Comparison of ENCODE assay signal across 11 cellular contexts in genomic region chr9:133839822-133840329, GRCh38.
DNase-seq lines count a peak whose midpoint lies in the region; ATAC-seq and TF ChIP-seq lines count a peak whose summit lies in the region.
"Had no signal": no experiment of that assay in that cellular context is flagged by ENCODE, and none has a peak within 500 bp of the region (broad histone marks: within the 10 kb centered on the region; RNA-seq: fewer than 3 reads in every experiment).

No MANE protein-coding gene starts in this region.

- no peak for TF ChIP-seq EP300 in esophagus muscularis mucosa (IDR thresholded peaks at IDR 0.05)

- peak overlapping the region; percentile 57 for H3K4me2 ChIP-seq in osteoblast (ENCODE audit: insufficient read depth, low read length)

- H3K4me3 ChIP-seq in heart right ventricle (no peak overlapping the region), osteoblast (ENCODE audit: insufficient read depth, low read length) (no peak overlapping the region), esophagus muscularis mucosa (no peak overlapping the region)

- H2AFZ ChIP-seq in osteoblast (ENCODE audit: low read length), result no peak overlapping the region

- H3K27me3 ChIP-seq in heart right ventricle (no peaks in the 10 kb centered on the region), osteoblast (ENCODE audit: insufficient read depth, low read length) (no peaks in the 10 kb centered on the region), esophagus muscularis mucosa (no peaks in the 10 kb centered on the region)
- H3K27me3 ChIP-seq: foreskin keratinocyte had no signal

- H3K79me2 ChIP-seq in osteoblast (ENCODE audit: insufficient read depth, low read length), result peaks cover 23% of the 10 kb centered on the region

- intact Hi-C loops in heart right ventricle (cut with DNase I), result loop anchor here in 1 of 10 donors (10.0 kb wide), 1 partner anchor 75 kb away; no protein-coding TSS in a partner anchor
- intact Hi-C loops in esophagus muscularis mucosa (cut with DNase I), result no loop called here

- peaks cover 12% of the 10 kb centered on the region for H4K20me1 ChIP-seq in osteoblast (ENCODE audit: insufficient read depth, low read length)

- TF ChIP-seq POLR2A in esophagus muscularis mucosa (IDR thresholded peaks at IDR 0.05; ENCODE audit: low read depth), result no peak

- ATAC-seq in heart right ventricle (peak; percentile 40 to 61 (median 48)), HG02840 (IDR thresholded peaks at IDR 0.05; ENCODE audit: low FRiP score, unreplicated experiment) (no peak), HG03354 (IDR thresholded peaks at IDR 0.05; ENCODE audit: poor library complexity, severe bottlenecking, unreplicated experiment) (no peak)
- ATAC-seq: foreskin keratinocyte had no signal

- DNase-seq in ELF-1 (ENCODE audit: low read depth, low spot score) (peak; percentile 93), heart right ventricle (peak in 1 of 2 donors; percentile 38), osteoblast (ENCODE audit: insufficient read length, low spot score, missing footprints) (peak; percentile 94), retina (no peak), esophagus muscularis mucosa (ENCODE audit: extremely low spot score) (no peak)
- DNase-seq: activated CD4-positive, alpha-beta memory T cell treated with anti-CD3 and anti-CD28 coated beads, Interleukin-2, amount 10 ng/mL, durations not matched to agents 7 days and 5 days; DMS79 treated with DMSO at 0.1 percent for 48 hours; foreskin keratinocyte had no signal

- no peaks in the 10 kb centered on the region for H3K9me3 ChIP-seq in heart right ventricle
- no peaks in the 10 kb centered on the region for H3K9me3 ChIP-seq in osteoblast (ENCODE audit: low read depth, low read length)
- H3K9me3 ChIP-seq in esophagus muscularis mucosa, result no peaks in the 10 kb centered on the region

- peaks cover 0 to 47% (median 18%) of the 10 kb centered on the region in 9 donors for H3K4me1 ChIP-seq in heart right ventricle
- peaks cover 7% of the 10 kb centered on the region for H3K4me1 ChIP-seq in osteoblast (ENCODE audit: insufficient read depth, low read length)
- peaks cover 16 to 25% (median 20%) of the 10 kb centered on the region in 4 donors for H3K4me1 ChIP-seq in esophagus muscularis mucosa

- no peak for TF ChIP-seq CTCF in VCaP (conservative IDR thresholded peaks at IDR 0.05)
- no peak for TF ChIP-seq CTCF in heart right ventricle (IDR thresholded peaks at IDR 0.05)
- TF ChIP-seq CTCF in osteoblast (IDR thresholded peaks at IDR 0.05; ENCODE audit: extremely low read depth, low read depth, low read length), result no peak
- TF ChIP-seq CTCF in esophagus muscularis mucosa (IDR thresholded peaks at IDR 0.05), result no peak

- H3K36me3 ChIP-seq in heart right ventricle (no peaks in the 10 kb centered on the region), osteoblast (ENCODE audit: insufficient read depth, low read length) (no peaks in the 10 kb centered on the region), esophagus muscularis mucosa (no peaks in the 10 kb centered on the region)

- peak overlapping the region; percentile 88; the same call in 1 of the 2 replicates for H3K27ac ChIP-seq in VCaP
- peak overlapping the region in 7 of 10 donors; percentile 10 to 70 (median 47) for H3K27ac ChIP-seq in heart right ventricle
- no peak overlapping the region for H3K27ac ChIP-seq in osteoblast (ENCODE audit: low read depth, low read length)
- peak overlapping the region in 1 of 4 donors; percentile 14 for H3K27ac ChIP-seq in esophagus muscularis mucosa (replicated peaks in 1 of 4)
- H3K27ac ChIP-seq: foreskin keratinocyte had no signal

- WGBS in heart right ventricle, 2 donors, result 30 to 44% methylated on average over 15 of the region's 15 CpGs
- 50% methylated on average over 14 of the region's 15 CpGs for WGBS in esophagus muscularis mucosa

Comparison
In these comparisons a context has a peak if more than half of its experiments do, and no peak if none do; other contexts are left out.
1. DNase-seq: peak in ELF-1 (single experiment) and osteoblast (single experiment); none in retina (single experiment) and esophagus muscularis mucosa (single experiment).
2. ATAC-seq: peak in heart right ventricle (8 of 8); none in HG02840 (single experiment) and HG03354 (single experiment).